ENCODE assay signal across 8 cellular contexts in the genomic region with DNA sequence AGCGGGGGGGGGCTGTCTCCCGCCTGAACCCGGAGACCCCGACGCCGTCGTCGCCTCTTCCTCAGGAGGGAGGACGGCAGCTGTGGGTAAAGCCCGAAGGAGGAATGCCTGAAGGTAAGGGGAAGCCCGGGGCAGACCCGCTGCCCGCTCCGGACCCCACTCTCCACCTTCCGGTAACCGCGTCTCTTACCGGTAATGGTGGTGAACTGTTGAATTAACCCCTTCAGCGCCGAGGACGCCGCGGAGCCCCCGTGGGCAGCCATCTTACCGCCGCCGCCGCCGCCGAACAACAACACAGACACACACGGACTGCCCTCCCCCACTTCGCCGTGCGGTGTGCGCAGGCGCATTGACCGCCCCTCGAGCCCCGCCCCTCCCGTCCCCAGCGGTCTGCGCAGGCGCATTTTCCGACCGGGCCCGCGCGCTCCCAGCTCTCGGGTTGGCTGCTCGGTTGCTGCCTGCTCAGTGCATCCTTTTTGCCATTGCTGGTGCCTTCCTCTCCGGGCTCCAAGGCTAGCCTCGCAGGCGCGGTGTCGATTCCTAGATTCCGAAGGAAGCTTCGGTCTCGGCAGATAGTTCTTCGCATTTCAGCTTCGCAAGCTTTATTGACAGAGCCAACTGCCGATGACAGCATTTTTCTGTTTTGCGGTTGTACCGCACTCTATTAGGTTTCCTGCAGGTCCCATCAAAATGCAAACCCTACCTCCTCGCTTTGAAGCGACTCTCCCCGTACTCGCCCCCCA. TPM values are rescaled to one million over a fixed set of nuclear protein-coding genes. Genes with fewer than 3 reads are reported as not detected.
A peak's percentile ranks its signal among the peaks of the same experiment; 100 is the strongest.
DNase-seq lines count a peak whose midpoint lies in the region; ATAC-seq and TF ChIP-seq lines count a peak whose summit lies in the region.

A gene with protein sequence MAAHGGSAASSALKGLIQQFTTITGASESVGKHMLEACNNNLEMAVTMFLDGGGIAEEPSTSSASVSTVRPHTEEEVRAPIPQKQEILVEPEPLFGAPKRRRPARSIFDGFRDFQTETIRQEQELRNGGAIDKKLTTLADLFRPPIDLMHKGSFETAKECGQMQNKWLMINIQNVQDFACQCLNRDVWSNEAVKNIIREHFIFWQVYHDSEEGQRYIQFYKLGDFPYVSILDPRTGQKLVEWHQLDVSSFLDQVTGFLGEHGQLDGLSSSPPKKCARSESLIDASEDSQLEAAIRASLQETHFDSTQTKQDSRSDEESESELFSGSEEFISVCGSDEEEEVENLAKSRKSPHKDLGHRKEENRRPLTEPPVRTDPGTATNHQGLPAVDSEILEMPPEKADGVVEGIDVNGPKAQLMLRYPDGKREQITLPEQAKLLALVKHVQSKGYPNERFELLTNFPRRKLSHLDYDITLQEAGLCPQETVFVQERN (minus strand): TSS at position 291 of the 743 bp plus-strand sequence. CDS start 28 bp downstream, at position 263.

- H3K9me3 ChIP-seq in MG63: no peaks in the 10 kb centered on the region

- H3K4me1 Mint-ChIP-seq in natural killer cell treated with Interleukin-12 subunit alpha and Interleukin-12 subunit beta and Interleukin-15 and Interleukin-18, amount 100 ng/mL, for 72 hours (ENCODE audit: low read depth in 2 of 2): peaks cover 17 to 21% of the 10 kb centered on the region in 2 donors

- TF ChIP-seq CTCF in fibroblast of pulmonary artery (IDR thresholded peaks at IDR 0.05; ENCODE audit: low read length, missing control alignments): no peak

- H3K36me3 ChIP-seq in H7 (replicated peaks; ENCODE audit: control insufficient read depth, insufficient read depth, low read length) (no peaks in the 10 kb centered on the region; the same call in 1 of the 2 replicates), MG63 (peaks cover 15% of the 10 kb centered on the region)

- no peaks in the 10 kb centered on the region for H3K27me3 Mint-ChIP-seq in natural killer cell treated with Interleukin-12 subunit alpha and Interleukin-12 subunit beta and Interleukin-15 and Interleukin-18, amount 100 ng/mL, for 72 hours

- no peaks in the 10 kb centered on the region for H3K9me3 Mint-ChIP-seq in natural killer cell treated with Interleukin-12 subunit alpha and Interleukin-12 subunit beta and Interleukin-15 and Interleukin-18, amount 100 ng/mL, for 72 hours

- H3K27me3 ChIP-seq in H7 (ENCODE audit: control insufficient read depth, insufficient read depth, low read length) (no peaks in the 10 kb centered on the region), MG63 (no peaks in the 10 kb centered on the region)

- ATAC-seq in natural killer cell treated with Interleukin-12 subunit alpha and Interleukin-12 subunit beta and Interleukin-15 and Interleukin-18, amount 100 ng/mL, for 72 hours: peak; percentile 96

- peak within 1 kb of the TSS; percentile 87 for H3K4me3 Mint-ChIP-seq in natural killer cell treated with Interleukin-12 subunit alpha and Interleukin-12 subunit beta and Interleukin-15 and Interleukin-18, amount 100 ng/mL, for 72 hours

- peak within 1 kb of the TSS; percentile 76 to 84 for H3K27ac Mint-ChIP-seq in natural killer cell treated with Interleukin-12 subunit alpha and Interleukin-12 subunit beta and Interleukin-15 and Interleukin-18, amount 100 ng/mL, for 72 hours

- no peaks in the 10 kb centered on the region for H3K36me3 Mint-ChIP-seq in natural killer cell treated with Interleukin-12 subunit alpha and Interleukin-12 subunit beta and Interleukin-15 and Interleukin-18, amount 100 ng/mL, for 72 hours

- DNase-seq in ELF-1 (ENCODE audit: low read depth, low spot score) (peak; percentile 96), H7 (peak; percentile 100), MG63 (peak; percentile 92), SHP77 (lab: John Stamatoyannopoulos, UW) (peak; percentile 60 to 74), fibroblast of pulmonary artery (ENCODE audit: low read depth) (peak; percentile 96)
- peak; percentile 95 for DNase-seq in activated effector memory CD4-positive, alpha-beta T cell treated with Interleukin-2 at 50 U/mL for 16 hours
- DNase-seq in natural killer cell treated with Interleukin-12 subunit alpha and Interleukin-12 subunit beta and Interleukin-15 and Interleukin-18, amount 100 ng/mL, for 72 hours (ENCODE audit: low spot score): peak; percentile 94
- peak; percentile 91 for DNase-seq in stimulated activated naive CD4-positive, alpha-beta T cell treated with Interleukin-2 at 50 U/mL for 16 hours (lab: John Stamatoyannopoulos, UW)

- H3K4me3 ChIP-seq in H7 (ENCODE audit: insufficient read depth, low read depth, low read length) (peak within 1 kb of the TSS; percentile 94), MG63 (peak within 1 kb of the TSS; percentile 96), fibroblast of pulmonary artery (replicated peaks; ENCODE audit: low read depth, low read length) (peak within 1 kb of the TSS; percentile 97)

RNA-seq across cellular contexts. Expression of the gene that starts here (rescaled TPM):
- total RNA-seq in H7 (2014; rRNA removed; shearing (Covaris generic)): 14.4 and 23.2 TPM in 2 replicates
- total RNA-seq in MG63 (2014; rRNA removed; shearing (Covaris generic); ENCODE audit: low replicate concordance): 9.5 and 13.1 TPM in 2 replicates
- 10 to 100 TPM; 51.4 to 53.2 TPM for total RNA-seq in natural killer cell treated with Interleukin-12 subunit alpha and Interleukin-12 subunit beta and Interleukin-15 and Interleukin-18, amount 100 ng/mL, for 72 hours

Comparison
In these comparisons a context has a peak if more than half of its experiments do, and no peak if none do; other contexts are left out.
1. Peak in every context shown above with its lines: DNase-seq, ATAC-seq and H3K4me3 ChIP-seq.